Comparison of ENCODE assay signal across 22 cellular contexts in genomic region chr11:118281284-118281683, GRCh38. TPM values are rescaled to one million over a fixed set of nuclear protein-coding genes. Genes with fewer than 3 reads are reported as not detected.
DNase-seq lines count a peak whose midpoint lies in the region; ATAC-seq and TF ChIP-seq lines count a peak whose summit lies in the region.
"Had no signal": no experiment of that assay in that cellular context is flagged by ENCODE, and none has a peak within 500 bp of the region (broad histone marks: within the 10 kb centered on the region; RNA-seq: fewer than 3 reads in every experiment).

No MANE protein-coding gene starts in this region.

- H3K27ac Mint-ChIP-seq in activated B cell treated with CpG ODN at 0.5 μM for 24 hours: no peak overlapping the region

- peak; percentile 78 for DNase-seq in mammary epithelial cell
- no peak for DNase-seq in breast epithelium (ENCODE audit: low spot score in 2 of 2)
- DNase-seq in activated B cell treated with CpG ODN at 0.5 μM for 24 hours: no peak
- DNase-seq in esophagus squamous epithelium (lab: John Stamatoyannopoulos, UW): no peak
- peak; percentile 58 for DNase-seq in ureter (ENCODE audit: low spot score)
- no peak for DNase-seq in tibial nerve (ENCODE audit: low spot score in 2 of 2)
- DNase-seq in upper lobe of left lung: no peak
- DNase-seq: activated naive CD4-positive, alpha-beta T cell; brain microvascular endothelial cell; COR-L47; heart right ventricle; mesendoderm; NCI-H187 treated with DMSO at 0.1 percent for 48 hours; NCI-H524 treated with DMSO at 0.1 percent for 48 hours; substantia nigra; T1000 had no signal

- H3K27ac ChIP-seq in mammary epithelial cell (ENCODE audit: insufficient read depth, low read depth, low read length) (no peak overlapping the region), breast epithelium (no peak overlapping the region), esophagus squamous epithelium (peak overlapping the region; percentile 25 to 63 (median 60)), tibial nerve (no peak overlapping the region), upper lobe of left lung (no peak overlapping the region)
- H3K27ac ChIP-seq: brain microvascular endothelial cell, heart right ventricle, neutrophil, right atrium auricular region, SJSA1 had no signal

- peaks cover 9% of the 10 kb centered on the region for H3K4me1 Mint-ChIP-seq in activated B cell treated with CpG ODN at 0.5 μM for 24 hours

- TF ChIP-seq EP300 in tibial nerve (IDR thresholded peaks at IDR 0.05) (no peak), upper lobe of left lung (IDR thresholded peaks at IDR 0.05) (no peak)

- H3K27me3 ChIP-seq in mammary epithelial cell (ENCODE audit: insufficient read depth, low read length) (no peaks in the 10 kb centered on the region), breast epithelium (no peaks in the 10 kb centered on the region), esophagus squamous epithelium (no peaks in the 10 kb centered on the region), tibial nerve (peaks cover 0 to 4% of the 10 kb centered on the region in 2 donors), upper lobe of left lung (no peaks in the 10 kb centered on the region)
- H3K27me3 ChIP-seq: brain microvascular endothelial cell, right atrium auricular region, SJSA1 had no signal

- TF ChIP-seq CTCF in mammary epithelial cell (conservative IDR thresholded peaks at IDR 0.05 in 1 of 2, IDR thresholded peaks at IDR 0.05 in 1 of 2; ENCODE audit: extremely low read depth in 1 of 2, insufficient read depth in 1 of 2, low read depth in 1 of 2, low read length in 2 of 2) (no peak), breast epithelium (IDR thresholded peaks at IDR 0.05) (no peak), activated B cell treated with CpG ODN at 0.5 μM for 24 hours (IDR thresholded peaks at IDR 0.05) (no peak), esophagus squamous epithelium (IDR thresholded peaks at IDR 0.05) (no peak), tibial nerve (IDR thresholded peaks at IDR 0.05) (no peak), upper lobe of left lung (IDR thresholded peaks at IDR 0.05) (no peak)

- no peaks in the 10 kb centered on the region for H3K9me3 Mint-ChIP-seq in activated B cell treated with CpG ODN at 0.5 μM for 24 hours

- peak; percentile 74 for ATAC-seq in activated B cell treated with CpG ODN at 0.5 μM for 24 hours (ENCODE audit: low read depth)
- ATAC-seq in upper lobe of left lung (ENCODE audit: low FRiP score in 2 of 2): no peak
- no peak for ATAC-seq in HG03045 (IDR thresholded peaks at IDR 0.05; ENCODE audit: unreplicated experiment)
- ATAC-seq: heart right ventricle had no signal

- WGBS in mammary epithelial cell (ENCODE audit: low coverage, missing lambda C conversion rate): 82% methylated on average over 1 of the region's 1 CpG
- WGBS in esophagus squamous epithelium, 2 donors: 31 to 33% methylated on average over 1 of the region's 1 CpG
- WGBS in tibial nerve, 2 donors: 82 to 83% methylated on average over 1 of the region's 1 CpG
- WGBS in upper lobe of left lung, 2 donors: 73 to 84% methylated on average over 1 of the region's 1 CpG

- H3K4me3 Mint-ChIP-seq in activated B cell treated with CpG ODN at 0.5 μM for 24 hours: peak overlapping the region; percentile 5

- CTCF ChIA-PET in mammary epithelial cell (lab: Charles Lee; ENCODE audit: low non-redundant PET): no interaction called here
- CTCF ChIA-PET in activated B cell treated with CpG ODN at 0.5 μM for 24 hours (lab: Charles Lee): interaction anchor here (1.3 kb wide), 1 partner anchor 10 kb away, joined by 4 read pairs; no protein-coding TSS in a partner anchor

- no peaks in the 10 kb centered on the region for H3K27me3 Mint-ChIP-seq in activated B cell treated with CpG ODN at 0.5 μM for 24 hours

- BruUV-seq in mammary epithelial cell (replicated peaks; lab: Mats Ljungman, UMichigan): no TSS peak

- H4K20me1 ChIP-seq in mammary epithelial cell (ENCODE audit: insufficient read depth, low read length): no peaks in the 10 kb centered on the region

- no peak overlapping the region for H3K4me2 ChIP-seq in mammary epithelial cell (ENCODE audit: insufficient read depth, low read depth, low read length)

- no peak overlapping the region for H3K4me3 ChIP-seq in mammary epithelial cell (replicated peaks in 1 of 3; ENCODE audit: insufficient read depth in 1 of 3, low read depth in 2 of 3, low read length in 3 of 3)
- no peak overlapping the region for H3K4me3 ChIP-seq in breast epithelium
- H3K4me3 ChIP-seq in esophagus squamous epithelium: no peak overlapping the region
- no peak overlapping the region for H3K4me3 ChIP-seq in tibial nerve
- no peak overlapping the region for H3K4me3 ChIP-seq in upper lobe of left lung
- H3K4me3 ChIP-seq: heart right ventricle, right atrium auricular region, SJSA1 had no signal

- in situ Hi-C loops in mammary epithelial cell (cut with MboI; ENCODE audit: low sequenced_read_pairs in 2 of 2): no loop called here

- TF ChIP-seq POLR2A in breast epithelium (IDR thresholded peaks at IDR 0.05): no peak
- TF ChIP-seq POLR2A in esophagus squamous epithelium (IDR thresholded peaks at IDR 0.05): no peak
- no peak for TF ChIP-seq POLR2A in tibial nerve (IDR thresholded peaks at IDR 0.05)
- TF ChIP-seq POLR2A in upper lobe of left lung (IDR thresholded peaks at IDR 0.05): no peak

- intact Hi-C loops in mammary epithelial cell (cut with micrococcal nuclease): no loop called here
- intact Hi-C loops in breast epithelium (cut with DNase I; ENCODE audit: low total_unique reads): no loop called here
- intact Hi-C loops in activated B cell treated with CpG ODN at 0.5 μM for 24 hours (cut with micrococcal nuclease): loop anchor here (5.0 kb wide), 1 partner anchor 39 kb away; no protein-coding TSS in a partner anchor
- intact Hi-C loops in esophagus squamous epithelium (cut with DNase I): no loop called here

- dilution Hi-C loops in mammary epithelial cell (cut with HindIII; ENCODE audit: low sequenced_read_pairs): no loop called here

- no peaks in the 10 kb centered on the region for H3K36me3 ChIP-seq in mammary epithelial cell (ENCODE audit: insufficient read depth, low read length)
- no peaks in the 10 kb centered on the region for H3K36me3 ChIP-seq in breast epithelium
- no peaks in the 10 kb centered on the region for H3K36me3 ChIP-seq in esophagus squamous epithelium
- H3K36me3 ChIP-seq in tibial nerve: no peaks in the 10 kb centered on the region
- no peaks in the 10 kb centered on the region for H3K36me3 ChIP-seq in upper lobe of left lung
- H3K36me3 ChIP-seq: brain microvascular endothelial cell, heart right ventricle, neutrophil, right atrium auricular region, SJSA1 had no signal

- POLR2A ChIA-PET in activated B cell treated with CpG ODN at 0.5 μM for 24 hours (lab: Charles Lee): interaction anchor here (0.6 kb wide), 1 partner anchor 51 kb away, joined by 3 read pairs; no protein-coding TSS in a partner anchor

- peak overlapping the region; percentile 12 for H2AFZ ChIP-seq in mammary epithelial cell (ENCODE audit: low read depth, low read length)

- H3K36me3 Mint-ChIP-seq in activated B cell treated with CpG ODN at 0.5 μM for 24 hours (ENCODE audit: low read depth): no peaks in the 10 kb centered on the region

- no peaks in the 10 kb centered on the region for H3K9me3 ChIP-seq in mammary epithelial cell (replicated peaks; ENCODE audit: insufficient read depth, low read length)
- no peaks in the 10 kb centered on the region for H3K9me3 ChIP-seq in breast epithelium
- no peaks in the 10 kb centered on the region for H3K9me3 ChIP-seq in esophagus squamous epithelium
- H3K9me3 ChIP-seq in tibial nerve: no peaks in the 10 kb centered on the region
- no peaks in the 10 kb centered on the region for H3K9me3 ChIP-seq in upper lobe of left lung
- H3K9me3 ChIP-seq: neutrophil, right atrium auricular region, SJSA1 had no signal

- peaks cover 24% of the 10 kb centered on the region for H3K4me1 ChIP-seq in mammary epithelial cell (ENCODE audit: insufficient read depth, low read length)
- no peaks in the 10 kb centered on the region for H3K4me1 ChIP-seq in breast epithelium
- peaks cover under 1 to 61% (median 19%) of the 10 kb centered on the region in 3 donors for H3K4me1 ChIP-seq in esophagus squamous epithelium
- H3K4me1 ChIP-seq in tibial nerve: no peaks in the 10 kb centered on the region
- peaks cover 0 to 19% (median 9%) of the 10 kb centered on the region in 4 donors for H3K4me1 ChIP-seq in upper lobe of left lung
- H3K4me1 ChIP-seq: right atrium auricular region, SJSA1 had no signal

- H3K9ac ChIP-seq in mammary epithelial cell (ENCODE audit: insufficient read depth, low read length): no peak overlapping the region

- no peaks in the 10 kb centered on the region for H3K79me2 ChIP-seq in mammary epithelial cell (ENCODE audit: insufficient read depth, low read length)

RNA-seq across cellular contexts. Expression of gene MPZL2, which starts 17.2 kb away (rescaled TPM):
- 10 to 100 TPM; 82.5 to 92.3 TPM for total RNA-seq in mammary epithelial cell
- 82.9 TPM for polyA plus RNA-seq in mammary epithelial cell
- 105 TPM for polyA minus RNA-seq in mammary epithelial cell
- total RNA-seq in breast epithelium: 10 to 100 TPM in 2 of 3 donors, 1 to 10 TPM in 1; 4.6 to 73.1 (median 70.7) TPM
- total RNA-seq in activated B cell treated with CpG ODN at 0.5 μM for 24 hours: 0.29 TPM in 1 of 2 replicates, not detected in the other
- total RNA-seq in esophagus squamous epithelium: 100 to 1,000 TPM; 249 to 491 (median 352) TPM
- 226 TPM for total RNA-seq in ureter
- total RNA-seq in tibial nerve: 10 to 100 TPM in 3 of 4 donors, 1 to 10 TPM in 1; 6.7 to 53.7 (median 27.0) TPM
- 100 to 1,000 TPM in 3 of 6 donors, 10 to 100 TPM in 3; 51.6 to 146 (median 110) TPM for total RNA-seq in upper lobe of left lung
- total RNA-seq: fibroblast of lung, G401, SJSA1 had no signal
- polyA plus RNA-seq: fibroblast of lung had no signal

RNA-seq across cellular contexts. Expression of gene CD3E, which starts 23.2 kb away (rescaled TPM):
- total RNA-seq in mammary epithelial cell (not detected), breast epithelium (1 to 10 TPM in 2 of 3 donors, under 1 TPM in 1; 0.66 to 6.0 (median 2.1) TPM), activated B cell treated with CpG ODN at 0.5 μM for 24 hours (0.59 and 0.95 TPM in 2 replicates), esophagus squamous epithelium (1 to 10 TPM; 1.9 to 7.8 (median 3.1) TPM), ureter (8.0 TPM), tibial nerve (1 to 10 TPM in 1 of 4 donors, under 1 TPM in 2, not detected in 1; 0.78 to 3.6 (median 0.90) TPM), upper lobe of left lung (10 to 100 TPM in 2 of 6 donors, 1 to 10 TPM in 4; 3.9 to 13.6 (median 9.1) TPM)
- polyA plus RNA-seq in mammary epithelial cell: not detected
- not detected for polyA minus RNA-seq in mammary epithelial cell
- total RNA-seq: fibroblast of lung, G401, SJSA1 had no signal
- polyA plus RNA-seq: fibroblast of lung had no signal

RNA-seq across cellular contexts. Expression of gene MPZL3, which starts 29.1 kb away (rescaled TPM):
- total RNA-seq in mammary epithelial cell (10 to 100 TPM; 10.9 to 25.7 TPM), breast epithelium (10 to 100 TPM in 2 of 3 donors, under 1 TPM in 1; 0.64 to 23.0 (median 13.1) TPM), activated B cell treated with CpG ODN at 0.5 μM for 24 hours (2.9 and 3.7 TPM in 2 replicates), esophagus squamous epithelium (10 to 100 TPM; 17.4 to 44.4 (median 32.4) TPM), ureter (7.9 TPM), tibial nerve (1 to 10 TPM in 3 of 4 donors, under 1 TPM in 1; 0.87 to 3.1 (median 1.9) TPM), upper lobe of left lung (10 to 100 TPM in 4 of 6 donors, 1 to 10 TPM in 2; 2.3 to 27.7 (median 10.4) TPM)
- 4.3 TPM for polyA plus RNA-seq in mammary epithelial cell
- 25.3 TPM for polyA minus RNA-seq in mammary epithelial cell
- total RNA-seq: G401, SJSA1 had no signal

RNA-seq across cellular contexts. Expression of gene JAML, which starts 56.5 kb away (rescaled TPM):
- total RNA-seq in mammary epithelial cell: not detected
- not detected for polyA plus RNA-seq in mammary epithelial cell
- not detected for polyA minus RNA-seq in mammary epithelial cell
- total RNA-seq in breast epithelium: 10 to 100 TPM in 2 of 3 donors, 1 to 10 TPM in 1; 2.3 to 16.0 (median 15.7) TPM
- 1.2 and 1.5 TPM in 2 replicates for total RNA-seq in activated B cell treated with CpG ODN at 0.5 μM for 24 hours
- total RNA-seq in esophagus squamous epithelium: 10 to 100 TPM in 2 of 4 donors, 1 to 10 TPM in 2; 2.2 to 17.9 (median 9.5) TPM
- total RNA-seq in ureter: 13.9 TPM
- 1 to 10 TPM in 3 of 4 donors, under 1 TPM in 1; 0.60 to 4.5 (median 3.9) TPM for total RNA-seq in tibial nerve
- 100 to 1,000 TPM in 2 of 6 donors, 10 to 100 TPM in 4; 33.0 to 105 (median 49.5) TPM for total RNA-seq in upper lobe of left lung
- total RNA-seq: fibroblast of lung, G401, SJSA1 had no signal
- polyA plus RNA-seq: fibroblast of lung had no signal

Comparison
In these comparisons a context has a peak if more than half of its experiments do, and no peak if none do; other contexts are left out.
1. DNase-seq: peak in mammary epithelial cell (single experiment) and ureter (single experiment); none in breast epithelium (0 of 2), activated B cell treated with CpG ODN at 0.5 μM for 24 hours (single experiment), esophagus squamous epithelium (single experiment), tibial nerve (0 of 2) and upper lobe of left lung (0 of 2).
2. H3K27ac ChIP-seq: peak in esophagus squamous epithelium (4 of 4); none in mammary epithelial cell (single experiment), breast epithelium (0 of 2), tibial nerve (0 of 4) and upper lobe of left lung (0 of 4).